24 cellular contexts compared by ENCODE assay signal in genomic region chr2:62349788-62350187, GRCh38.
"Had no signal": no experiment of that assay in that cellular context is flagged by ENCODE, and none has a peak within 500 bp of the region (broad histone marks: within the 10 kb centered on the region; RNA-seq: fewer than 3 reads in every experiment).

No MANE protein-coding gene starts in this region.

- H3K36me3 Mint-ChIP-seq: T-cell had no signal

- FAIRE-seq: HepG2, HTR-8/SVneo had no signal

- H3K9ac ChIP-seq: KMS-11, SK-N-SH had no signal

- H3K4me2 ChIP-seq: KMS-11, SK-N-SH had no signal

- H3K4me1 Mint-ChIP-seq: T-cell had no signal

- H3K27me3 Mint-ChIP-seq: T-cell had no signal

- H3K27ac Mint-ChIP-seq: T-cell; T-helper 1 cell treated with Interleukin-12 subunit alpha and Interleukin-12 subunit beta and Interleukin-4 antibody, amounts not matched to agents 30 μg/mL and 1 μg/mL, for 36 hours had no signal

- H3K27ac ChIP-seq: HL-60, KMS-11, RWPE1 had no signal

- DNase-seq: IMR-90, Kasumi-1, MM.1S, NCI-H1092 treated with DMSO at 0.1 percent for 48 hours, NCI-H1436, NCI-H187, NCI-H2029, NCI-H2081 treated with DMSO at 0.1 percent for 48 hours, NCI-H2227 treated with DMSO at 0.1 percent for 48 hours, NCI-H524, NCI-H526 treated with DMSO at 0.1 percent for 48 hours, NCI-H774, PC-3, SHP77, SK-N-SH, SW 1271, T-cell had no signal

- H3K4me3 Mint-ChIP-seq: T-cell; T-helper 1 cell treated with Interleukin-12 subunit alpha and Interleukin-12 subunit beta and Interleukin-4 antibody, amounts not matched to agents 30 μg/mL and 1 μg/mL, for 36 hours had no signal

- H3K9me3 ChIP-seq: SK-N-SH had no signal

- ATAC-seq: HepG2, Panc1, PC-3, T-cell had no signal
